In genomic region chr22:11285116-11285838, GRCh38 we compare ENCODE assay signal across 8 cellular contexts.
A peak's percentile ranks its signal among the peaks of the same experiment; 100 is the strongest.
DNase-seq lines count a peak whose midpoint lies in the region; ATAC-seq and TF ChIP-seq lines count a peak whose summit lies in the region.
"Not testable (repeated sequence)": the region's sequence is repeated elsewhere in the genome, so short reads cannot be mapped to it uniquely, and the experiment has no call there.

No MANE protein-coding gene starts in this region.

- not testable (repeated sequence) for H3K4me3 ChIP-seq in SJCRH30; endodermal cell (ENCODE audit: low read length); mesendoderm (ENCODE audit: low read length); testis

- H3K27ac ChIP-seq in SJCRH30; endodermal cell (ENCODE audit: low read depth, low read length); mesendoderm (ENCODE audit: low read depth, low read length); testis: not testable (repeated sequence)

- POLR2A ChIA-PET in HEK293T (lab: Yijun Ruan, JAX); activated CD8-positive, alpha-beta T cell treated with anti-CD3 and anti-CD28 coated beads for 36 hours (lab: Charles Lee): not testable (repeated sequence)

- not testable (repeated sequence) for H3K23ac ChIP-seq in mesendoderm (ENCODE audit: low read length)

- not testable (repeated sequence) for TF ChIP-seq POLR2A in testis (IDR thresholded peaks at IDR 0.05)

- H3K9me3 Mint-ChIP-seq in activated CD8-positive, alpha-beta T cell treated with anti-CD3 and anti-CD28 coated beads for 36 hours: peaks cover 19% of the 10 kb centered on the region
- H3K9me3 Mint-ChIP-seq in endodermal cell: peaks cover 52% of the 10 kb centered on the region

- CTCF ChIA-PET in HEK293T (lab: Yijun Ruan, JAX): interaction anchor here (0.7 kb wide), 1 partner anchor 264 kb away, joined by 6 read pairs; no protein-coding TSS in a partner anchor
- CTCF ChIA-PET in activated CD8-positive, alpha-beta T cell treated with anti-CD3 and anti-CD28 coated beads for 36 hours (lab: Charles Lee): not testable (repeated sequence)

- H3K4me1 ChIP-seq in SJCRH30; endodermal cell (ENCODE audit: control insufficient read depth, insufficient read depth, low read length); mesendoderm (ENCODE audit: control insufficient read depth, low read depth, low read length); testis: not testable (repeated sequence)

- H2BK5ac ChIP-seq in mesendoderm (ENCODE audit: low read length): not testable (repeated sequence)

- not testable (repeated sequence) for H3K36me3 ChIP-seq in SJCRH30; endodermal cell (ENCODE audit: control insufficient read depth, insufficient read depth, low read length); mesendoderm (ENCODE audit: control insufficient read depth, insufficient read depth, low read length); testis (ENCODE audit: low read depth, missing control alignments)

- not testable (repeated sequence) for H3K9ac ChIP-seq in endodermal cell (ENCODE audit: extremely low read depth, low read length, poor library complexity, severe bottlenecking); mesendoderm (ENCODE audit: low read length)

- not testable (repeated sequence) for H2AK5ac ChIP-seq in mesendoderm (ENCODE audit: low read length)

- not testable (repeated sequence) for H3K56ac ChIP-seq in mesendoderm (ENCODE audit: low read length)

- peak; percentile 3 for DNase-seq in ELR (ENCODE audit: low read depth)
- DNase-seq in HEK293T (ENCODE audit: extremely low spot score): peak; percentile 26
- DNase-seq in NAMALWA (ENCODE audit: low spot score): peak; percentile 64
- DNase-seq in SJCRH30: peak; percentile 47
- peak; percentile 40 for DNase-seq in activated CD8-positive, alpha-beta T cell treated with anti-CD3 and anti-CD28 coated beads for 36 hours
- DNase-seq in endodermal cell: peak; percentile 71
- peak; percentile 5 for DNase-seq in mesendoderm
- DNase-seq in testis: peak; percentile 79

- not testable (repeated sequence) for H2BK120ac ChIP-seq in mesendoderm (ENCODE audit: low read depth, low read length)

- intact Hi-C loops in activated CD8-positive, alpha-beta T cell treated with anti-CD3 and anti-CD28 coated beads for 36 hours (cut with micrococcal nuclease); testis (cut with DNase I; ENCODE audit: low total_unique reads): not testable (repeated sequence)

- not testable (repeated sequence) for H3K9me3 ChIP-seq in SJCRH30 (replicated peaks); testis
- H3K9me3 ChIP-seq in endodermal cell (ENCODE audit: control insufficient read depth, low read length): peaks cover 33% of the 10 kb centered on the region

- H3K4me2 ChIP-seq in mesendoderm (ENCODE audit: low read length): not testable (repeated sequence)

- H3K27me3 ChIP-seq in SJCRH30; endodermal cell (ENCODE audit: control insufficient read depth, insufficient read depth, low read length, poor library complexity, severe bottlenecking); mesendoderm (ENCODE audit: insufficient read depth, low read length, poor library complexity); testis: not testable (repeated sequence)

- not testable (repeated sequence) for H3K4me3 Mint-ChIP-seq in activated CD8-positive, alpha-beta T cell treated with anti-CD3 and anti-CD28 coated beads for 36 hours; endodermal cell

- not testable (repeated sequence) for H3K27me3 Mint-ChIP-seq in activated CD8-positive, alpha-beta T cell treated with anti-CD3 and anti-CD28 coated beads for 36 hours; endodermal cell (ENCODE audit: insufficient read depth)

- not testable (repeated sequence) for H4K8ac ChIP-seq in mesendoderm (ENCODE audit: low read depth, low read length)

- not testable (repeated sequence) for ATAC-seq in activated CD8-positive, alpha-beta T cell treated with anti-CD3 and anti-CD28 coated beads for 36 hours

- not testable (repeated sequence) for H3K79me1 ChIP-seq in mesendoderm (ENCODE audit: low read length)

- H3K4me1 Mint-ChIP-seq in activated CD8-positive, alpha-beta T cell treated with anti-CD3 and anti-CD28 coated beads for 36 hours (ENCODE audit: low read depth); endodermal cell: not testable (repeated sequence)

- not testable (repeated sequence) for H2BK15ac ChIP-seq in mesendoderm (replicated peaks; ENCODE audit: low read depth)

- TF ChIP-seq CTCF in activated CD8-positive, alpha-beta T cell treated with anti-CD3 and anti-CD28 coated beads for 36 hours (IDR thresholded peaks at IDR 0.05): peak; percentile 27
- TF ChIP-seq CTCF in endodermal cell (conservative IDR thresholded peaks at IDR 0.05): peak; percentile 54
- TF ChIP-seq CTCF in testis (IDR thresholded peaks at IDR 0.05): peak in 1 of 3 experiments; percentile 51

- H4K5ac ChIP-seq in mesendoderm (ENCODE audit: low read length): not testable (repeated sequence)

- not testable (repeated sequence) for H3K18ac ChIP-seq in mesendoderm (ENCODE audit: low read length)

- not testable (repeated sequence) for H3K4ac ChIP-seq in mesendoderm (ENCODE audit: low read depth, low read length)

- WGBS in endodermal cell (ENCODE audit: insufficient coverage in 1 of 2, insufficient read length in 1 of 2), 2 experiments: 83 to 85% methylated on average over 29 to 32 of the region's 32 CpGs
- no CpG with 5 or more reads among the region's 32 CpGs for WGBS in mesendoderm (ENCODE audit: extremely low coverage, insufficient coverage, low lambda C conversion rate)
- WGBS in testis, 2 donors: 56 to 59% methylated on average over 32 of the region's 32 CpGs

- not testable (repeated sequence) for H3K36me3 Mint-ChIP-seq in activated CD8-positive, alpha-beta T cell treated with anti-CD3 and anti-CD28 coated beads for 36 hours (ENCODE audit: low read depth); endodermal cell (ENCODE audit: low read depth)

- not testable (repeated sequence) for H3K27ac Mint-ChIP-seq in activated CD8-positive, alpha-beta T cell treated with anti-CD3 and anti-CD28 coated beads for 36 hours; endodermal cell

- H3K79me2 ChIP-seq in mesendoderm (ENCODE audit: control insufficient read depth, insufficient read depth, low read length): not testable (repeated sequence)

Comparison
In these comparisons a context has a peak if more than half of its experiments do, and no peak if none do; other contexts are left out.
1. DNase-seq: peak in every context shown above with its lines; median percentile 79 in testis; 71 in endodermal cell; 64 in NAMALWA; 47 in SJCRH30; 40 in activated CD8-positive, alpha-beta T cell treated with anti-CD3 and anti-CD28 coated beads for 36 hours; 26 in HEK293T; 5 in mesendoderm; 3 in ELR.